ENCODE assay signal across 18 cellular contexts in genomic region chr9:113906411-113907110, GRCh38. TPM values are rescaled to one million over a fixed set of nuclear protein-coding genes. Genes with fewer than 3 reads are reported as not detected.
DNase-seq lines count a peak whose midpoint lies in the region; ATAC-seq and TF ChIP-seq lines count a peak whose summit lies in the region.
"Had no signal": no experiment of that assay in that cellular context is flagged by ENCODE, and none has a peak within 500 bp of the region (broad histone marks: within the 10 kb centered on the region; RNA-seq: fewer than 3 reads in every experiment).

No MANE protein-coding gene starts in this region.

- peak overlapping the region; percentile 20 for H3K27ac Mint-ChIP-seq in osteocyte (ENCODE audit: unreplicated experiment)
- H3K27ac Mint-ChIP-seq: activated CD4-positive, alpha-beta T cell treated with anti-CD3 and anti-CD28 coated beads for 36 hours; activated naive CD8-positive, alpha-beta T cell treated with anti-CD3 and anti-CD28 coated beads, Interleukin-2, amount 50 U/mL, for 24 hours; CD8-positive, alpha-beta memory T cell; T-helper 1 cell treated with Interleukin-12 subunit alpha and Interleukin-12 subunit beta and Interleukin-4 antibody, amounts not matched to agents 30 μg/mL and 1 μg/mL, for 36 hours had no signal

- H3K4me3 Mint-ChIP-seq in osteocyte (ENCODE audit: unreplicated experiment), result no peak overlapping the region
- H3K4me3 Mint-ChIP-seq: activated CD4-positive, alpha-beta T cell treated with anti-CD3 and anti-CD28 coated beads for 36 hours; activated naive CD8-positive, alpha-beta T cell treated with anti-CD3 and anti-CD28 coated beads, Interleukin-2, amount 50 U/mL, for 24 hours; CD8-positive, alpha-beta memory T cell; T-helper 1 cell treated with Interleukin-12 subunit alpha and Interleukin-12 subunit beta and Interleukin-4 antibody, amounts not matched to agents 30 μg/mL and 1 μg/mL, for 36 hours had no signal

- H3K27me3 Mint-ChIP-seq in osteocyte (ENCODE audit: unreplicated experiment), result no peaks in the 10 kb centered on the region
- H3K27me3 Mint-ChIP-seq: activated naive CD8-positive, alpha-beta T cell treated with anti-CD3 and anti-CD28 coated beads, Interleukin-2, amount 50 U/mL, for 24 hours had no signal

- DNase-seq in DMS 273 (lab: John Stamatoyannopoulos, UW; ENCODE audit: unreplicated experiment) (peak; percentile 68), DMS 273 treated with DMSO at 0.1 percent for 48 hours (lab: John Stamatoyannopoulos, UW) (no peak), NCI-H2196 treated with DMSO at 0.1 percent for 48 hours (lab: John Stamatoyannopoulos, UW; ENCODE audit: unreplicated experiment) (peak; percentile 16), epithelial cell of prostate (ENCODE audit: low read depth, low spot score) (peak; percentile 66), osteocyte (ENCODE audit: extremely low spot score, unreplicated experiment) (peak; percentile 42), NCI-H1930 (lab: John Stamatoyannopoulos, UW) (no peak)
- DNase-seq in stimulated activated CD4-positive, alpha-beta T cell treated with anti-CD3 and anti-CD28 coated beads, Interleukin-1b, Interleukin-23, amount 100 ng/mL, for 48 hours, result no peak
- DNase-seq: activated CD4-positive, alpha-beta T cell treated with anti-CD3 and anti-CD28 coated beads for 36 hours; activated naive CD8-positive, alpha-beta T cell treated with anti-CD3 and anti-CD28 coated beads, Interleukin-2, amount 50 U/mL, for 24 hours; activated T-cell treated with anti-CD3 and anti-CD28 coated beads, Interleukin-2, amount 50 U/mL, for 48 hours; CD8-positive, alpha-beta memory T cell; erythroblast; NCI-H1417; stimulated activated CD4-positive, alpha-beta T cell treated with anti-CD3 and anti-CD28 coated beads, Interleukin-4, amount 100 ng/mL, for 24 hours had no signal

- peaks cover 21% of the 10 kb centered on the region for H3K36me3 Mint-ChIP-seq in osteocyte (ENCODE audit: unreplicated experiment)
- H3K36me3 Mint-ChIP-seq: CD8-positive, alpha-beta memory T cell had no signal

- peak overlapping the region; percentile 46 for H3K27ac ChIP-seq in epithelial cell of prostate
- H3K27ac ChIP-seq: 22Rv1 had no signal

- H3K9me3 Mint-ChIP-seq in osteocyte (ENCODE audit: unreplicated experiment), result peaks cover 19% of the 10 kb centered on the region
- H3K9me3 Mint-ChIP-seq: T-helper 1 cell treated with Interleukin-12 subunit alpha and Interleukin-12 subunit beta and Interleukin-4 antibody, amounts not matched to agents 30 μg/mL and 1 μg/mL, for 36 hours had no signal

- H3K4me1 Mint-ChIP-seq in osteocyte (ENCODE audit: unreplicated experiment), result peaks cover 8% of the 10 kb centered on the region
- H3K4me1 Mint-ChIP-seq: activated CD4-positive, alpha-beta T cell treated with anti-CD3 and anti-CD28 coated beads for 36 hours; activated naive CD8-positive, alpha-beta T cell treated with anti-CD3 and anti-CD28 coated beads, Interleukin-2, amount 50 U/mL, for 24 hours; CD8-positive, alpha-beta memory T cell had no signal

- no peak for TF ChIP-seq CTCF in osteocyte (IDR thresholded peaks at IDR 0.05)

- ATAC-seq in HG03097 (IDR thresholded peaks at IDR 0.05; ENCODE audit: low FRiP score, unreplicated experiment), result no peak
- ATAC-seq: activated CD4-positive, alpha-beta T cell treated with anti-CD3 and anti-CD28 coated beads for 36 hours; activated naive CD8-positive, alpha-beta T cell treated with anti-CD3 and anti-CD28 coated beads, Interleukin-2, amount 50 U/mL, for 24 hours; Panc1 had no signal

RNA-seq across cellular contexts. Expression of gene ZNF618, which starts 30.5 kb away (rescaled TPM):
- total RNA-seq in osteocyte, result 35.1 and 36.8 TPM in 2 replicates

Comparison
In these comparisons a context has a peak if more than half of its experiments do, and no peak if none do; other contexts are left out.
1. DNase-seq: peak in DMS 273 (single experiment), NCI-H2196 treated with DMSO at 0.1 percent for 48 hours (single experiment), epithelial cell of prostate (single experiment) and osteocyte (single experiment); none in DMS 273 treated with DMSO at 0.1 percent for 48 hours (single experiment), stimulated activated CD4-positive, alpha-beta T cell treated with anti-CD3 and anti-CD28 coated beads, Interleukin-1b, Interleukin-23, amount 100 ng/mL, for 48 hours (single experiment) and NCI-H1930 (0 of 2).